In the genomic region with DNA sequence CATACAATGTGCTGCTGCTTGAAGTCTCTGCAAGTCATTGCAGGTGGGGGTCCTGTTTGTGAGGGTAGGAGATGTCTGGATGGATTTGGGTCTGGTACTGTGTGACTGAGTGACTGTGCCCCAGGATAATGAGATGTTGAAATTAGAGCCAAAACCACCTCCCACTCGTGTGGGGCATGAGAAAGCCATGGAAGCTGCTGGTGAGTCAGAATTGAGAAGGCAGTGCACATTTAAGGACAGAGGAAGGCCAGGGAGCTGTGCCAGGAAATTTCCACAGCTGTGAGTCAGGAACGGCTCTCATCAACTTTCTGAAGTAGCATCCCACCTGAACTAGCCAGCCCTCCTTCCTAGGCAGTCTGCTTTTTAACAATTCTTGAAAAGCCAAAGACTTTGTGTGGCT, we compare ENCODE assay signal across 12 cellular contexts.
A peak's percentile ranks its signal among the peaks of the same experiment; 100 is the strongest.
DNase-seq lines count a peak whose midpoint lies in the region; ATAC-seq and TF ChIP-seq lines count a peak whose summit lies in the region.
"Had no signal": no experiment of that assay in that cellular context is flagged by ENCODE, and none has a peak within 500 bp of the region (broad histone marks: within the 10 kb centered on the region; RNA-seq: fewer than 3 reads in every experiment).

No MANE protein-coding gene starts in this region.

- POLR2A ChIA-PET in activated CD4-positive, alpha-beta T cell treated with anti-CD3 and anti-CD28 coated beads for 36 hours (lab: Charles Lee), result no interaction called here

- no peak overlapping the region for H3K27ac ChIP-seq in spleen
- H3K27ac ChIP-seq: upper lobe of left lung had no signal

- no peak overlapping the region for H3K4me3 Mint-ChIP-seq in activated CD4-positive, alpha-beta T cell treated with anti-CD3 and anti-CD28 coated beads for 36 hours
- H3K4me3 Mint-ChIP-seq: mesothelial cell of epicardium had no signal

- intact Hi-C loops in posterior cingulate gyrus (cut with DNase I) (no loop called here), spleen (cut with DNase I; ENCODE audit: low total_unique reads) (no loop called here)
- intact Hi-C loops in activated CD4-positive, alpha-beta T cell treated with anti-CD3 and anti-CD28 coated beads for 36 hours (cut with DNase I, micrococcal nuclease), result no loop called here

- CTCF ChIA-PET in activated CD4-positive, alpha-beta T cell treated with anti-CD3 and anti-CD28 coated beads for 36 hours (lab: Charles Lee), result interaction anchor here (0.5 kb wide), 1 partner anchor 795 kb away, joined by 3 read pairs; no protein-coding TSS in a partner anchor

- peak; percentile 79 for ATAC-seq in esophagus mucosa
- ATAC-seq in activated CD4-positive, alpha-beta T cell treated with anti-CD3 and anti-CD28 coated beads for 36 hours, result no peak
- ATAC-seq: sciatic nerve had no signal

- DNase-seq in GM03348 (ENCODE audit: low spot score) (peak; percentile 15), RPMI7951 (ENCODE audit: low read depth) (peak; percentile 92), posterior cingulate gyrus (peak in 7 of 10 donors; percentile 30 to 92 (median 46)), hippocampal formation (lab: John Stamatoyannopoulos, UW) (no peak), spleen (no peak)
- DNase-seq in activated CD4-positive, alpha-beta T cell treated with anti-CD3 and anti-CD28 coated beads for 36 hours, result no peak
- no peak for DNase-seq in effector CD4-positive, alpha-beta T cell
- DNase-seq: NCI-H187 treated with DMSO at 0.1 percent for 48 hours, upper lobe of left lung had no signal

- no peak for TF ChIP-seq POLR2A in spleen (IDR thresholded peaks at IDR 0.05)

- H3K4me1 ChIP-seq in spleen, result no peaks in the 10 kb centered on the region

- H3K27me3 Mint-ChIP-seq in activated CD4-positive, alpha-beta T cell treated with anti-CD3 and anti-CD28 coated beads for 36 hours, result peaks cover 17% of the 10 kb centered on the region

- WGBS in spleen, 5 donors, result 26 to 69% (median 47%) methylated on average over 2 of the region's 2 CpGs

- H3K9me3 ChIP-seq in spleen, result no peaks in the 10 kb centered on the region
- H3K9me3 ChIP-seq: upper lobe of left lung had no signal

- H3K4me1 Mint-ChIP-seq in activated CD4-positive, alpha-beta T cell treated with anti-CD3 and anti-CD28 coated beads for 36 hours, result no peaks in the 10 kb centered on the region

- peaks cover 0 to 22% (median 0%) of the 10 kb centered on the region in 7 donors for H3K27me3 ChIP-seq in spleen (replicated peaks in 1 of 7)
- H3K27me3 ChIP-seq: upper lobe of left lung had no signal

- H3K9me3 Mint-ChIP-seq in activated CD4-positive, alpha-beta T cell treated with anti-CD3 and anti-CD28 coated beads for 36 hours (ENCODE audit: low read depth), result no peaks in the 10 kb centered on the region
- H3K9me3 Mint-ChIP-seq: mesothelial cell of epicardium had no signal

- no peaks in the 10 kb centered on the region for H3K36me3 ChIP-seq in spleen
- H3K36me3 ChIP-seq: upper lobe of left lung had no signal

- TF ChIP-seq CTCF in spleen (IDR thresholded peaks at IDR 0.05 in 8 of 11, conservative IDR thresholded peaks at IDR 0.05 in 3 of 11), result no peak

- no peak overlapping the region for H3K4me3 ChIP-seq in spleen
- H3K4me3 ChIP-seq: upper lobe of left lung had no signal

- H3K36me3 Mint-ChIP-seq in activated CD4-positive, alpha-beta T cell treated with anti-CD3 and anti-CD28 coated beads for 36 hours (ENCODE audit: low read depth), result no peaks in the 10 kb centered on the region
- H3K36me3 Mint-ChIP-seq: mesothelial cell of epicardium had no signal

- H3K27ac Mint-ChIP-seq in activated CD4-positive, alpha-beta T cell treated with anti-CD3 and anti-CD28 coated beads for 36 hours, result no peak overlapping the region
- H3K27ac Mint-ChIP-seq: mesothelial cell of epicardium had no signal

Comparison
In these comparisons a context has a peak if more than half of its experiments do, and no peak if none do; other contexts are left out.
1. DNase-seq: peak in GM03348 (single experiment), RPMI7951 (single experiment) and posterior cingulate gyrus (7 of 10); none in activated CD4-positive, alpha-beta T cell treated with anti-CD3 and anti-CD28 coated beads for 36 hours (single experiment), hippocampal formation (0 of 2), spleen (single experiment) and effector CD4-positive, alpha-beta T cell (single experiment).